In genomic region chr15:58696740-58697139, GRCh38 we compare ENCODE assay signal across 19 cellular contexts. TPM values are rescaled to one million over a fixed set of nuclear protein-coding genes. Genes with fewer than 3 reads are reported as not detected.
DNase-seq lines count a peak whose midpoint lies in the region; ATAC-seq and TF ChIP-seq lines count a peak whose summit lies in the region.
"Had no signal": no experiment of that assay in that cellular context is flagged by ENCODE, and none has a peak within 500 bp of the region (broad histone marks: within the 10 kb centered on the region; RNA-seq: fewer than 3 reads in every experiment).

No MANE protein-coding gene starts in this region.

- no peaks in the 10 kb centered on the region for H3K27me3 ChIP-seq in H9 (ENCODE audit: insufficient read depth, low read length)
- H3K27me3 ChIP-seq in endodermal cell (ENCODE audit: control insufficient read depth, insufficient read depth, low read length, poor library complexity, severe bottlenecking), result no peaks in the 10 kb centered on the region
- no peaks in the 10 kb centered on the region for H3K27me3 ChIP-seq in neuronal stem cell (ENCODE audit: control insufficient read depth in 3 of 3, insufficient read depth in 3 of 3, low read depth in 1 of 3, low read length in 3 of 3)
- H3K27me3 ChIP-seq: SJSA1 had no signal

- peaks cover 35% of the 10 kb centered on the region for H3K36me3 ChIP-seq in endodermal cell (ENCODE audit: control insufficient read depth, insufficient read depth, low read length)
- peaks cover 3 to 31% of the 10 kb centered on the region in 2 donors for H3K36me3 ChIP-seq in neuronal stem cell (replicated peaks in 1 of 2; ENCODE audit: control insufficient read depth in 2 of 2, insufficient read depth in 2 of 2, low read length in 2 of 2)

- no peak overlapping the region for H3T11ph ChIP-seq in H9 (ENCODE audit: low read length)

- H2AK5ac ChIP-seq in H9 (ENCODE audit: insufficient read length, low read length), result no peak overlapping the region
- H2AK5ac ChIP-seq in neuronal stem cell (ENCODE audit: low read depth, low read length), result peak overlapping the region; percentile 50

- H2BK5ac ChIP-seq in H9 (ENCODE audit: insufficient read length, low read length) (no peak overlapping the region), neuronal stem cell (ENCODE audit: low read length) (no peak overlapping the region)

- H3K27ac Mint-ChIP-seq in CD14-positive monocyte (peak overlapping the region in 4 of 7 donors; percentile 16 to 54 (median 46)), H9 (peak overlapping the region; percentile 60 to 88 (median 87); a peak in 4 of 7 replicates), endodermal cell (peak overlapping the region; percentile 59)

- DNase-seq in CD14-positive monocyte (ENCODE audit: low spot score) (no peak), H9 (no peak), endodermal cell (no peak), neuronal stem cell (ENCODE audit: low spot score) (no peak), G401 (ENCODE audit: low spot score) (no peak), dedifferentiated amniotic fluid mesenchymal stem cell (ENCODE audit: extremely low spot score) (no peak), anterior cingulate cortex (lab: John Stamatoyannopoulos, UW) (no peak)
- DNase-seq: CD8-positive, alpha-beta memory T cell; DMS79; GDM1; KBM-7; NCI-H1436; NCI-H2029; NCI-H2171 treated with DMSO at 0.1 percent for 48 hours; NCI-H446 treated with DMSO at 0.1 percent for 48 hours; NCI-H748 treated with DMSO at 0.1 percent for 48 hours had no signal

- H4K8ac ChIP-seq in H9 (replicated peaks; ENCODE audit: insufficient read length, low read depth, low read length) (no peak overlapping the region), neuronal stem cell (ENCODE audit: low read depth, low read length) (no peak overlapping the region)

- H3K27me3 Mint-ChIP-seq in CD14-positive monocyte (ENCODE audit: low read depth in 3 of 3) (peaks cover 0 to 3% (median 0%) of the 10 kb centered on the region in 3 donors), H9 (ENCODE audit: low read depth) (no peaks in the 10 kb centered on the region), endodermal cell (ENCODE audit: insufficient read depth) (no peaks in the 10 kb centered on the region)

- H4K91ac ChIP-seq in H9 (ENCODE audit: insufficient read length, low read depth, low read length), result no peak overlapping the region
- peak overlapping the region; percentile 38 for H4K91ac ChIP-seq in neuronal stem cell (ENCODE audit: low read depth, low read length, poor library complexity)

- H3K23ac ChIP-seq in H9 (ENCODE audit: insufficient read length, low read depth, low read length), result no peak overlapping the region
- H3K23ac ChIP-seq in neuronal stem cell (ENCODE audit: low read depth, low read length, poor library complexity), result no peak overlapping the region

- H3K14ac ChIP-seq in H9 (ENCODE audit: insufficient read depth, low read length) (no peak overlapping the region), neuronal stem cell (ENCODE audit: low read length) (no peak overlapping the region)

- H3K4me1 Mint-ChIP-seq in CD14-positive monocyte (peaks cover 20% of the 10 kb centered on the region), H9 (peaks cover 36 to 39% of the 10 kb centered on the region in 2 experiments), endodermal cell (peaks cover 27% of the 10 kb centered on the region)

- peaks cover 18% of the 10 kb centered on the region; the same call in 1 of the 2 replicates for H3K79me2 ChIP-seq in H9 (ENCODE audit: insufficient read depth, low read length)

- H3K4me3 ChIP-seq in endodermal cell (ENCODE audit: low read length) (no peak overlapping the region), neuronal stem cell (ENCODE audit: low read length in 2 of 2) (no peak overlapping the region)
- H3K4me3 ChIP-seq: GM12878, SJSA1 had no signal

- H2BK120ac ChIP-seq in H9 (ENCODE audit: low read depth, low read length, poor library complexity, severe bottlenecking) (no peak overlapping the region), neuronal stem cell (ENCODE audit: low read depth, low read length) (no peak overlapping the region)

- H3K4ac ChIP-seq in H9 (ENCODE audit: low read depth, low read length) (no peak overlapping the region), neuronal stem cell (ENCODE audit: low read length) (no peak overlapping the region)

- H3K18ac ChIP-seq in H9 (ENCODE audit: insufficient read length, low read depth, low read length) (no peak overlapping the region), neuronal stem cell (ENCODE audit: low read length) (peak overlapping the region; percentile 51)

- no peak overlapping the region for H3K4me2 ChIP-seq in H9 (ENCODE audit: insufficient read depth, insufficient read length, low read length)
- no peak overlapping the region for H3K4me2 ChIP-seq in neuronal stem cell (ENCODE audit: insufficient read depth, low read length, poor library complexity, severe bottlenecking)

- H2BK15ac ChIP-seq in H9 (ENCODE audit: low read depth, low read length) (no peak overlapping the region), neuronal stem cell (ENCODE audit: low read length) (no peak overlapping the region)

- H3K36me3 Mint-ChIP-seq in CD14-positive monocyte (peaks cover 26 to 59% of the 10 kb centered on the region in 2 donors), H9 (ENCODE audit: insufficient read depth in 1 of 3, low read depth in 3 of 3) (peaks cover 24 to 36% (median 30%) of the 10 kb centered on the region in 3 experiments), endodermal cell (ENCODE audit: low read depth) (peaks cover 42% of the 10 kb centered on the region)

- H3K9me3 ChIP-seq in H9 (ENCODE audit: control insufficient read depth, low read depth, low read length) (no peaks in the 10 kb centered on the region), endodermal cell (ENCODE audit: control insufficient read depth, low read length) (peaks cover 32% of the 10 kb centered on the region), neuronal stem cell (replicated peaks in 1 of 2; ENCODE audit: control insufficient read depth in 2 of 2, insufficient read depth in 1 of 2, low read depth in 1 of 2, low read length in 2 of 2) (peaks cover 0 to 43% of the 10 kb centered on the region in 2 donors)
- H3K9me3 ChIP-seq: SJSA1 had no signal

- H3K4me1 ChIP-seq in H9 (ENCODE audit: insufficient read depth, low read length) (no peaks in the 10 kb centered on the region; the same call in 1 of the 2 replicates), endodermal cell (ENCODE audit: control insufficient read depth, insufficient read depth, low read length) (no peaks in the 10 kb centered on the region), neuronal stem cell (ENCODE audit: control insufficient read depth in 2 of 2, insufficient read depth in 1 of 2, low read depth in 1 of 2, low read length in 2 of 2) (no peaks in the 10 kb centered on the region)

- H3K27ac ChIP-seq in H9 (ENCODE audit: insufficient read length, low read depth, low read length) (no peak overlapping the region), endodermal cell (ENCODE audit: low read depth, low read length) (no peak overlapping the region), neuronal stem cell (replicated peaks; ENCODE audit: low read length) (no peak overlapping the region)
- H3K27ac ChIP-seq: SJSA1 had no signal

- no peak overlapping the region for H2BK12ac ChIP-seq in H9 (ENCODE audit: insufficient read length, low read depth, low read length)
- H2BK12ac ChIP-seq in neuronal stem cell (ENCODE audit: low read length), result no peak overlapping the region

- H4K20me1 ChIP-seq in H9 (ENCODE audit: control insufficient read depth, insufficient read depth, insufficient read length), result no peaks in the 10 kb centered on the region

- H3K9me3 Mint-ChIP-seq in CD14-positive monocyte (peaks cover 0 to 15% (median 5%) of the 10 kb centered on the region in 7 donors), H9 (peaks cover 9 to 13% of the 10 kb centered on the region in 2 experiments), endodermal cell (peaks cover 14% of the 10 kb centered on the region)

- H2BK20ac ChIP-seq in H9 (ENCODE audit: low read depth, low read length, poor library complexity, severe bottlenecking), result no peak overlapping the region

- no CpG with 5 or more reads among the region's 6 CpGs for WGBS in H9 (ENCODE audit: extremely low coverage, insufficient read length, low lambda C conversion rate)
- 92 to 98% methylated on average over 5 to 6 of the region's 6 CpGs for WGBS in endodermal cell (ENCODE audit: insufficient coverage in 1 of 2, insufficient read length in 1 of 2), 2 experiments
- WGBS in neuronal stem cell (ENCODE audit: extremely low coverage in 2 of 2, insufficient read length in 2 of 2, insufficient replicate concordance in 1 of 2), 2 donors, result no CpG with 5 or more reads among the region's 6 CpGs

- ATAC-seq in HG02852 (IDR thresholded peaks at IDR 0.05; ENCODE audit: unreplicated experiment), result no peak
- ATAC-seq: GM12878 had no signal

- H3K9ac ChIP-seq in H9 (ENCODE audit: extremely low read depth, insufficient read length, low read length) (no peak overlapping the region), endodermal cell (ENCODE audit: extremely low read depth, low read length, poor library complexity, severe bottlenecking) (no peak overlapping the region), neuronal stem cell (ENCODE audit: low read depth, low read length, poor library complexity) (no peak overlapping the region)

- no peak overlapping the region for H2AFZ ChIP-seq in H9 (ENCODE audit: low read length)
- H2AFZ ChIP-seq in neuronal stem cell (ENCODE audit: low read length), result no peak overlapping the region

- in situ Hi-C loops in G401 (cut with HindIII; ENCODE audit: low sequenced_read_pairs), result no loop called here

- TF ChIP-seq CTCF in CD14-positive monocyte (IDR thresholded peaks at IDR 0.05), result no peak
- no peak for TF ChIP-seq CTCF in H9 (conservative IDR thresholded peaks at IDR 0.05)
- no peak for TF ChIP-seq CTCF in endodermal cell (conservative IDR thresholded peaks at IDR 0.05)

- no peak overlapping the region for H4K5ac ChIP-seq in H9 (ENCODE audit: insufficient read length, low read depth, low read length)

- no peaks in the 10 kb centered on the region for H3K23me2 ChIP-seq in H9 (ENCODE audit: insufficient read length, low read depth, low read length, poor library complexity, severe bottlenecking)

- H3K4me3 Mint-ChIP-seq in CD14-positive monocyte, result no peak overlapping the region
- H3K4me3 Mint-ChIP-seq in H9, result no peak overlapping the region
- no peak overlapping the region for H3K4me3 Mint-ChIP-seq in endodermal cell

- intact Hi-C loops in CD14-positive monocyte (cut with micrococcal nuclease), result no loop called here

- no peak overlapping the region for H3K56ac ChIP-seq in H9 (ENCODE audit: insufficient read length, low read depth, low read length)

- H3K79me1 ChIP-seq in H9 (ENCODE audit: insufficient read depth, low read depth, low read length, poor library complexity, severe bottlenecking), result peaks cover 5% of the 10 kb centered on the region
- peaks cover 11% of the 10 kb centered on the region for H3K79me1 ChIP-seq in neuronal stem cell (ENCODE audit: low read depth, low read length)

RNA-seq across cellular contexts. Expression of gene ADAM10, which starts 52.8 kb away (rescaled TPM):
- polyA plus RNA-seq in CD14-positive monocyte, result 100 to 1,000 TPM; 149 to 269 TPM
- 150 and 159 TPM in 2 replicates for total RNA-seq in H9 (2021)
- 100 to 1,000 TPM; 191 to 211 TPM for total RNA-seq in endodermal cell
- polyA plus RNA-seq in endodermal cell (2013, experiment 1 of 2), result 168 TPM
- 155 TPM for polyA plus RNA-seq in endodermal cell (2013, experiment 2 of 2)
- polyA plus RNA-seq in neuronal stem cell (2013, experiment 1 of 2), result 99.4 TPM
- 104 TPM for polyA plus RNA-seq in neuronal stem cell (2013, experiment 2 of 2)
- total RNA-seq in G401 (2014; rRNA removed; shearing (Covaris generic)), result 60.7 and 117 TPM in 2 replicates
